ENCODE assay signal across 3 cellular contexts in genomic region chr20:49161428-49162152, GRCh38.
TF ChIP-seq lines count a peak whose summit lies in the region.

No MANE protein-coding gene starts in this region.

TF ChIP-seq in HEK293, 187 proteins besides CTCF, POLR2A, EP300 and RAD21:
- peak; percentile 77 for TF ChIP-seq KLF1 (tag by site-specific recombination; IDR thresholded peaks at IDR 0.05)
- no peak for TF ChIP-seq ZNF391 (tag by site-specific recombination; IDR thresholded peaks at IDR 0.05; ENCODE audit: borderline replicate concordance, low read depth)
- 0 out of 2 replicates have a peak, but pooled peaks have one; percentile 12 for TF ChIP-seq KLF8 (tag by site-specific recombination; IDR thresholded peaks at IDR 0.05)
TF ChIP-seq in HEK293: peak in this region for 2.

TF ChIP-seq in GM12878, 131 proteins besides CTCF, POLR2A, EP300 and RAD21:
- TF ChIP-seq RELB (IDR thresholded peaks at IDR 0.05; ENCODE audit: low read depth) (0 out of 2 replicates have a peak, but pooled peaks have one; percentile 24), PAX5 (IDR thresholded peaks at IDR 0.05; ENCODE audit: borderline replicate concordance, low read depth, low read length) (no peak), SIX5 (IDR thresholded peaks at IDR 0.05; ENCODE audit: low read depth, low read length, severe bottlenecking) (no peak), SMC3 (IDR thresholded peaks at IDR 0.05; ENCODE audit: borderline replicate concordance, low read length) (no peak), ZNF622 (IDR thresholded peaks at IDR 0.05) (no peak), IKZF2 (IDR thresholded peaks at IDR 0.05) (peak; percentile 57 to 59; a peak in 2 of 4 replicates), SMAD1 (IDR thresholded peaks at IDR 0.05; ENCODE audit: low read depth, partially characterized antibody) (no peak), MLLT1 (IDR thresholded peaks at IDR 0.05) (no peak), ZBTB11 (CRISPR knock-in tag; IDR thresholded peaks at IDR 0.05) (no peak), SMARCA5 (IDR thresholded peaks at IDR 0.05) (no peak), MEF2B (IDR thresholded peaks at IDR 0.05; ENCODE audit: partially characterized antibody, poor library complexity, severe bottlenecking) (no peak), IKZF1 (conservative IDR thresholded peaks at IDR 0.05) (peak; percentile 60), IRF5 (IDR thresholded peaks at IDR 0.05; ENCODE audit: borderline replicate concordance) (no peak), MXI1 (IDR thresholded peaks at IDR 0.05; ENCODE audit: low read depth, low read length) (no peak), ASH2L (IDR thresholded peaks at IDR 0.05; ENCODE audit: borderline replicate concordance, low read depth) (no peak), HDAC6 (IDR thresholded peaks at IDR 0.05; ENCODE audit: unreplicated experiment) (no peak), FOS (IDR thresholded peaks at IDR 0.05; ENCODE audit: borderline replicate concordance, extremely low read depth, insufficient read length) (no peak), ZNF274 (IDR thresholded peaks at IDR 0.05; ENCODE audit: insufficient read depth, insufficient read length) (no peak), SPI1 (IDR thresholded peaks at IDR 0.05; ENCODE audit: borderline replicate concordance, insufficient read depth, low read depth, low read length) (peak; percentile 67; the same call in 1 of the 2 replicates), JUND (IDR thresholded peaks at IDR 0.05; ENCODE audit: low read depth, low read length) (no peak), CHD2 (IDR thresholded peaks at IDR 0.05; ENCODE audit: borderline replicate concordance, low read depth, low read length) (no peak), HDAC2 (IDR thresholded peaks at IDR 0.05) (no peak)
TF ChIP-seq in GM12878: peak in this region for 4.

TF ChIP-seq in WTC11, 78 proteins besides CTCF, POLR2A, EP300 and RAD21:
- TF ChIP-seq ZBTB43 (CRISPR knock-in tag; IDR thresholded peaks at IDR 0.05) (no peak), NR3C1 (CRISPR knock-in tag; conservative IDR thresholded peaks at IDR 0.05; ENCODE audit: low read depth) (no peak), SMAD3 (CRISPR knock-in tag; IDR thresholded peaks at IDR 0.05; ENCODE audit: borderline replicate concordance) (no peak), USF1 (CRISPR knock-in tag; IDR thresholded peaks at IDR 0.05) (no peak), JAZF1 (CRISPR knock-in tag; IDR thresholded peaks at IDR 0.05) (no peak), FOXP4 (CRISPR knock-in tag; IDR thresholded peaks at IDR 0.05) (no peak), IRF1 (CRISPR knock-in tag; IDR thresholded peaks at IDR 0.05) (no peak), CDX4 (CRISPR knock-in tag; IDR thresholded peaks at IDR 0.05; ENCODE audit: borderline replicate concordance) (no peak), ATF2 (CRISPR knock-in tag; IDR thresholded peaks at IDR 0.05; ENCODE audit: borderline replicate concordance, low read depth) (no peak), HMGA2 (CRISPR knock-in tag; IDR thresholded peaks at IDR 0.05) (no peak), GRHL2 (CRISPR knock-in tag; IDR thresholded peaks at IDR 0.05; ENCODE audit: insufficient replicate concordance, severe bottlenecking) (no peak), ZNF423 (CRISPR knock-in tag; IDR thresholded peaks at IDR 0.05) (no peak), NFYB (CRISPR knock-in tag; conservative IDR thresholded peaks at IDR 0.05; ENCODE audit: low read depth) (no peak), ATF3 (CRISPR knock-in tag; conservative IDR thresholded peaks at IDR 0.05) (no peak), ZNF532 (CRISPR knock-in tag; IDR thresholded peaks at IDR 0.05; ENCODE audit: borderline replicate concordance) (no peak), MLX (CRISPR knock-in tag; IDR thresholded peaks at IDR 0.05) (no peak), ZNF281 (CRISPR knock-in tag; IDR thresholded peaks at IDR 0.05) (no peak), CBFB (CRISPR knock-in tag; IDR thresholded peaks at IDR 0.05; ENCODE audit: low read depth) (no peak), SMAD4 (CRISPR knock-in tag; IDR thresholded peaks at IDR 0.05) (no peak)
